Comparison of ENCODE assay signal across 3 cellular contexts in the genomic region with DNA sequence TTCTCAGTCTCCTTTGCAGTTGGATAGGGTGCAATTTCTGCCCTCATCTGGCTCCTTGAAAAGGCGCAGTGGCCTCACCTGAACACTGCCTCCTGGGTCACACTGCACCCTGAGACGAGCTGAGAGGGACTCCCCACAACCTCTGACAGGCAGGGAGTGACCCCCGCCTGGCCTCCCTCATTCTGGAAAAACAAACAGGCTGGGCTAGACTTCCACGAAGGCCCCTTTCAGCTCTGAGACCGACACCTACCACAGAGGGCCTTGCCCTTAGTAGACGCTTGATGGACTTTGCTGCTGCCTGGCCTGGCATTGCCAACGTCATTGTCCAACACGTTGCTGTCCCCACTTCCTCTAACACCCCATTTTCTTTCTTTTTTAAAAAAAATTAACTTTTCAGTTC. TPM values are rescaled to one million over a fixed set of nuclear protein-coding genes. Genes with fewer than 3 reads are reported as not detected.
"Had no signal": no experiment of that assay in that cellular context is flagged by ENCODE, and none has a peak within 500 bp of the region (broad histone marks: within the 10 kb centered on the region; RNA-seq: fewer than 3 reads in every experiment).

No MANE protein-coding gene starts in this region.

- DNase-seq: cortex of kidney had no signal

RNA-seq across cellular contexts. Expression of gene FAM241B, which starts 8.6 kb away (rescaled TPM):
- total RNA-seq: fibroblast of villous mesenchyme, mononuclear cell had no signal
